ENCODE assay signal across 23 cellular contexts in the genomic region with DNA sequence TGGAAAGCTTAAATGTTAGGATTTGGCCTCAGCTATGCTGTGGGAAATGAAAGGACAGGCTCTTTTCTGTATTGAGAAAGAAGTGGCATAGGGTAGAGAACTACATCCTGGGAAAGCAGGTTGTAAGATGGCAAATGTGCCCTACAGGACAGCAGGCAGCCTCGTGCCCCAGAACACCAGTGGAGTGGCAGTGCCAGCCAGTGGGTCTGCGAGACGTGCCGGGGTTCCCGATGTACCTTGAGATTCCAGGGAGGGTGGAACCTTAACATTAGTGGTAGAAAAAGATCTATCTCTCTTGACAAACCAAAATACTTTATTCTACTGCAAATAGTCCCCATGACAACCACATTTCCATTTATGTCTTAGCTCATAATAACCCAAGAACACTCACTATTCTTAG. TPM values are rescaled to one million over a fixed set of nuclear protein-coding genes. Genes with fewer than 3 reads are reported as not detected.
"Had no signal": no experiment of that assay in that cellular context is flagged by ENCODE, and none has a peak within 500 bp of the region (broad histone marks: within the 10 kb centered on the region; RNA-seq: fewer than 3 reads in every experiment).

No MANE protein-coding gene starts in this region.

- H3K4me3 ChIP-seq: cardiac muscle cell, heart left ventricle had no signal

- ATAC-seq: activated CD4-positive, alpha-beta T cell treated with anti-CD3 and anti-CD28 coated beads for 36 hours; activated CD8-positive, alpha-beta T cell treated with anti-CD3 and anti-CD28 coated beads, Interleukin-2, amount 10 ng/mL, durations not matched to agents 7 days and 5 days; activated naive CD4-positive, alpha-beta T cell treated with anti-CD3 and anti-CD28 coated beads, Interleukin-2, amount 50 U/mL, for 72 hours; activated T-cell treated with anti-CD3 and anti-CD28 coated beads, Interleukin-2, amount 50 U/mL, for 72 hours had no signal

- H3K27me3 ChIP-seq: cardiac muscle cell, heart left ventricle had no signal

- H3K36me3 ChIP-seq: cardiac muscle cell, heart left ventricle had no signal

- H3K27ac ChIP-seq: cardiac muscle cell, heart left ventricle had no signal

- H3K9me3 ChIP-seq: heart left ventricle had no signal

- DNase-seq: activated CD4-positive, alpha-beta memory T cell treated with anti-CD3 and anti-CD28 coated beads for 36 hours; activated CD4-positive, alpha-beta T cell treated with anti-CD3 and anti-CD28 coated beads for 36 hours; activated CD4-positive, alpha-beta T cell treated with anti-CD3 and anti-CD28 coated beads, Interleukin-2, amount 10 ng/mL, durations not matched to agents 24 days and 14 days; activated CD4-positive, CD25-positive, alpha-beta regulatory T cell; activated CD4-positive, CD25-positive, alpha-beta regulatory T cell treated with anti-CD3 and anti-CD28 coated beads, Interleukin-2, amount 50 U/mL, for 72 hours; activated CD8-positive, alpha-beta memory T cell treated with anti-CD3 and anti-CD28 coated beads, Interleukin-2, amount 50 U/mL, for 48 hours; activated CD8-positive, alpha-beta T cell treated with anti-CD3 and anti-CD28 coated beads, Interleukin-2, amount 10 ng/mL, durations not matched to agents 7 days and 5 days; activated gamma-delta T cell; activated naive CD4-positive, alpha-beta T cell; activated naive CD4-positive, alpha-beta T cell treated with anti-CD3 and anti-CD28 coated beads, Interleukin-2, amount 10 ng/mL, durations not matched to agents 7 days and 5 days; activated naive CD8-positive, alpha-beta T cell treated with anti-CD3 and anti-CD28 coated beads, Interleukin-2, amount 10 ng/mL, durations not matched to agents 7 days and 5 days; activated T-cell treated with anti-CD3 and anti-CD28 coated beads for 4 hours; activated T-cell treated with anti-CD3 and anti-CD28 coated beads, Interleukin-2, amount 50 U/mL, for 24 hours; activated T-cell treated with anti-CD3 and anti-CD28 coated beads, Interleukin-2, amount 50 U/mL, for 72 hours; cortex of kidney; dermis blood vessel endothelial cell; effector memory CD4-positive, alpha-beta T cell; endodermal cell; heart left ventricle; T-helper 2 cell had no signal

RNA-seq across cellular contexts. Expression of gene DCLK1, which starts 42.7 kb away (rescaled TPM):
- total RNA-seq: activated CD4-positive, alpha-beta memory T cell treated with anti-CD3 and anti-CD28 coated beads for 36 hours; activated CD4-positive, alpha-beta T cell treated with anti-CD3 and anti-CD28 coated beads for 36 hours; activated CD4-positive, alpha-beta T cell treated with anti-CD3 and anti-CD28 coated beads, Interleukin-2, amount 10 ng/mL, durations not matched to agents 24 days and 14 days; activated CD8-positive, alpha-beta T cell treated with anti-CD3 and anti-CD28 coated beads, Interleukin-2, amount 10 ng/mL, durations not matched to agents 7 days and 5 days; activated naive CD4-positive, alpha-beta T cell treated with anti-CD3 and anti-CD28 coated beads, Interleukin-2, amount 50 U/mL, for 72 hours; activated naive CD8-positive, alpha-beta T cell treated with anti-CD3 and anti-CD28 coated beads, Interleukin-2, amount 10 ng/mL, durations not matched to agents 7 days and 5 days; activated T-cell treated with anti-CD3 and anti-CD28 coated beads, Interleukin-2, amount 50 U/mL, for 72 hours; T-helper 1 cell treated with Interleukin-12 subunit alpha and Interleukin-12 subunit beta and Interleukin-4 antibody, amounts not matched to agents 30 ng/mL and 1 ng/mL, for 36 hours had no signal
